Comparison of ENCODE assay signal across 10 cellular contexts in genomic region chr10:75226055-75226454, GRCh38. TPM values are rescaled to one million over a fixed set of nuclear protein-coding genes. Genes with fewer than 3 reads are reported as not detected.
DNase-seq lines count a peak whose midpoint lies in the region; ATAC-seq and TF ChIP-seq lines count a peak whose summit lies in the region.
"Had no signal": no experiment of that assay in that cellular context is flagged by ENCODE, and none has a peak within 500 bp of the region (broad histone marks: within the 10 kb centered on the region; RNA-seq: fewer than 3 reads in every experiment).

No MANE protein-coding gene starts in this region.

- CTCF ChIA-PET in SK-N-SH (lab: Yijun Ruan, JAX) = interaction anchor here (1.4 to 7.1 kb wide), 5 partner anchors 10 to 982 kb away, joined by 5 to 36 read pairs (median 8); partner anchors contain the start of gene COMTD1
- CTCF ChIA-PET in mammary epithelial cell (lab: Charles Lee; ENCODE audit: low non-redundant PET) = no interaction called here

- no peak for ATAC-seq in SK-N-SH treated with all-trans-retinoic acid at 6 μM for 48 hours
- ATAC-seq in memory B cell (ENCODE audit: low read depth) = no peak
- no peak for ATAC-seq in HG02840 (IDR thresholded peaks at IDR 0.05; ENCODE audit: low FRiP score, unreplicated experiment)

- intact Hi-C loops in mammary epithelial cell (cut with micrococcal nuclease) = no loop called here

- peaks cover 83% of the 10 kb centered on the region for H4K20me1 ChIP-seq in SK-N-SH (ENCODE audit: insufficient read depth)
- H4K20me1 ChIP-seq in mammary epithelial cell (ENCODE audit: insufficient read depth, low read length) = peaks cover 12% of the 10 kb centered on the region

- H3K27me3 ChIP-seq in SK-N-SH (ENCODE audit: insufficient read depth) = no peaks in the 10 kb centered on the region
- no peaks in the 10 kb centered on the region for H3K27me3 ChIP-seq in mammary epithelial cell (ENCODE audit: insufficient read depth, low read length)

- in situ Hi-C loops in mammary epithelial cell (cut with MboI; ENCODE audit: low sequenced_read_pairs in 2 of 2) = loop anchor here in 1 of 2 donors (5.0 kb wide), 1 partner anchor 39 kb away; no protein-coding TSS in a partner anchor

- no peaks in the 10 kb centered on the region for H3K9me3 Mint-ChIP-seq in memory B cell

- TF ChIP-seq EP300 in SK-N-SH (IDR thresholded peaks at IDR 0.05; ENCODE audit: borderline replicate concordance in 1 of 2, low read depth in 1 of 2, low read length in 1 of 2) = no peak

- peaks cover 53 to 66% of the 10 kb centered on the region in 2 experiments for H3K36me3 ChIP-seq in SK-N-SH (replicated peaks in 1 of 2; ENCODE audit: control insufficient read depth in 1 of 2, insufficient read depth in 2 of 2, low read length in 1 of 2)
- peaks cover 39% of the 10 kb centered on the region for H3K36me3 ChIP-seq in mammary epithelial cell (ENCODE audit: insufficient read depth, low read length)

- peak overlapping the region in 1 of 2 experiments; percentile 15; a peak in 1 of 4 replicates for H3K4me3 ChIP-seq in SK-N-SH (ENCODE audit: low read depth in 2 of 2, low read length in 1 of 2)
- H3K4me3 ChIP-seq in mammary epithelial cell (replicated peaks in 1 of 3; ENCODE audit: insufficient read depth in 1 of 3, low read depth in 2 of 3, low read length in 3 of 3) = peak overlapping the region in 1 of 3 experiments; percentile 12

- H3K9me2 ChIP-seq in SK-N-SH = no peaks in the 10 kb centered on the region

- DNase-seq in SK-N-SH (no peak), mammary epithelial cell (no peak), memory B cell (ENCODE audit: low spot score in 2 of 2) (no peak), COLO668 (lab: John Stamatoyannopoulos, UW; ENCODE audit: unreplicated experiment) (no peak), NCI-H510A (lab: John Stamatoyannopoulos, UW) (no peak)
- DNase-seq: activated CD4-positive, alpha-beta T cell treated with anti-CD3 and anti-CD28 coated beads, Interleukin-2, amount 50 U/mL, for 48 hours; effector CD4-positive, alpha-beta T cell had no signal

- H2AFZ ChIP-seq in SK-N-SH (ENCODE audit: low read depth) (no peak overlapping the region), mammary epithelial cell (ENCODE audit: low read depth, low read length) (no peak overlapping the region)

- H3K79me2 ChIP-seq in SK-N-SH (ENCODE audit: insufficient read depth) (peaks cover 87% of the 10 kb centered on the region), mammary epithelial cell (ENCODE audit: insufficient read depth, low read length) (peaks cover 92% of the 10 kb centered on the region)

- BruUV-seq in mammary epithelial cell (replicated peaks; lab: Mats Ljungman, UMichigan) = no TSS peak

- POLR2A ChIA-PET in SK-N-SH (lab: Yijun Ruan, JAX) = interaction anchor here (3.0 kb wide), 1 partner anchor 15 kb away, joined by 15 read pairs; the partner anchor contains the start of gene VDAC2

- H3F3A ChIP-seq in SK-N-SH (replicated peaks; ENCODE audit: insufficient read depth) = peaks cover 66% of the 10 kb centered on the region

- peak overlapping the region; percentile 67 for H3K4me2 ChIP-seq in SK-N-SH
- H3K4me2 ChIP-seq in mammary epithelial cell (ENCODE audit: insufficient read depth, low read depth, low read length) = peak overlapping the region; percentile 71

- H3K4me3 Mint-ChIP-seq in memory B cell = no peak overlapping the region

- H3K27me3 Mint-ChIP-seq in memory B cell = no peaks in the 10 kb centered on the region

- peaks cover 8 to 34% of the 10 kb centered on the region in 2 experiments for H3K4me1 ChIP-seq in SK-N-SH (ENCODE audit: control insufficient read depth in 1 of 2, insufficient read depth in 2 of 2, low read depth in 1 of 2, low read length in 1 of 2)
- peaks cover 56% of the 10 kb centered on the region for H3K4me1 ChIP-seq in mammary epithelial cell (ENCODE audit: insufficient read depth, low read length)

- H3K9me3 ChIP-seq in SK-N-SH (no peaks in the 10 kb centered on the region), mammary epithelial cell (replicated peaks; ENCODE audit: insufficient read depth, low read length) (no peaks in the 10 kb centered on the region)

- H3K9ac ChIP-seq in SK-N-SH (no peak overlapping the region), mammary epithelial cell (ENCODE audit: insufficient read depth, low read length) (peak overlapping the region; percentile 53)

- peaks cover 25% of the 10 kb centered on the region for H3K4me1 Mint-ChIP-seq in memory B cell

- H3K36me3 Mint-ChIP-seq in memory B cell = peaks cover 18% of the 10 kb centered on the region

- no peak for TF ChIP-seq CTCF in SK-N-SH (IDR thresholded peaks at IDR 0.05)
- TF ChIP-seq CTCF in mammary epithelial cell (conservative IDR thresholded peaks at IDR 0.05 in 1 of 2, IDR thresholded peaks at IDR 0.05 in 1 of 2; ENCODE audit: extremely low read depth in 1 of 2, insufficient read depth in 1 of 2, low read depth in 1 of 2, low read length in 2 of 2) = no peak

- H3K27ac ChIP-seq in SK-N-SH (ENCODE audit: low read depth in 2 of 2, low read length in 1 of 2) = peak overlapping the region; percentile 13 to 69; a peak in 3 of 4 replicates
- H3K27ac ChIP-seq in mammary epithelial cell (ENCODE audit: insufficient read depth, low read depth, low read length) = peak overlapping the region; percentile 79
- peak overlapping the region; percentile 36 for H3K27ac ChIP-seq in temporal lobe (ENCODE audit: low read depth, low read length)

- WGBS in SK-N-SH (ENCODE audit: low lambda C conversion rate) = 91% methylated on average over 3 of the region's 3 CpGs
- 38% methylated on average over 2 of the region's 3 CpGs for WGBS in mammary epithelial cell (ENCODE audit: low coverage, missing lambda C conversion rate)

- dilution Hi-C loops in mammary epithelial cell (cut with HindIII; ENCODE audit: low sequenced_read_pairs) = no loop called here

- TF ChIP-seq RAD21 in SK-N-SH (IDR thresholded peaks at IDR 0.05; ENCODE audit: low read length) = no peak

- peak overlapping the region; percentile 33 for H3K27ac Mint-ChIP-seq in memory B cell

TF ChIP-seq in SK-N-SH, 30 proteins besides CTCF, POLR2A, EP300 and RAD21 (continues in another document):
- TF ChIP-seq, protein P1, sequence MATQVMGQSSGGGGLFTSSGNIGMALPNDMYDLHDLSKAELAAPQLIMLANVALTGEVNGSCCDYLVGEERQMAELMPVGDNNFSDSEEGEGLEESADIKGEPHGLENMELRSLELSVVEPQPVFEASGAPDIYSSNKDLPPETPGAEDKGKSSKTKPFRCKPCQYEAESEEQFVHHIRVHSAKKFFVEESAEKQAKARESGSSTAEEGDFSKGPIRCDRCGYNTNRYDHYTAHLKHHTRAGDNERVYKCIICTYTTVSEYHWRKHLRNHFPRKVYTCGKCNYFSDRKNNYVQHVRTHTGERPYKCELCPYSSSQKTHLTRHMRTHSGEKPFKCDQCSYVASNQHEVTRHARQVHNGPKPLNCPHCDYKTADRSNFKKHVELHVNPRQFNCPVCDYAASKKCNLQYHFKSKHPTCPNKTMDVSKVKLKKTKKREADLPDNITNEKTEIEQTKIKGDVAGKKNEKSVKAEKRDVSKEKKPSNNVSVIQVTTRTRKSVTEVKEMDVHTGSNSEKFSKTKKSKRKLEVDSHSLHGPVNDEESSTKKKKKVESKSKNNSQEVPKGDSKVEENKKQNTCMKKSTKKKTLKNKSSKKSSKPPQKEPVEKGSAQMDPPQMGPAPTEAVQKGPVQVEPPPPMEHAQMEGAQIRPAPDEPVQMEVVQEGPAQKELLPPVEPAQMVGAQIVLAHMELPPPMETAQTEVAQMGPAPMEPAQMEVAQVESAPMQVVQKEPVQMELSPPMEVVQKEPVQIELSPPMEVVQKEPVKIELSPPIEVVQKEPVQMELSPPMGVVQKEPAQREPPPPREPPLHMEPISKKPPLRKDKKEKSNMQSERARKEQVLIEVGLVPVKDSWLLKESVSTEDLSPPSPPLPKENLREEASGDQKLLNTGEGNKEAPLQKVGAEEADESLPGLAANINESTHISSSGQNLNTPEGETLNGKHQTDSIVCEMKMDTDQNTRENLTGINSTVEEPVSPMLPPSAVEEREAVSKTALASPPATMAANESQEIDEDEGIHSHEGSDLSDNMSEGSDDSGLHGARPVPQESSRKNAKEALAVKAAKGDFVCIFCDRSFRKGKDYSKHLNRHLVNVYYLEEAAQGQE (IDR thresholded peaks at IDR 0.05; ENCODE audit: low read depth, low read length) = no peak

TF ChIP-seq in SK-N-SH treated with all-trans-retinoic acid at 6 μM for 48 hours, 23 proteins besides CTCF, POLR2A, EP300 and RAD21:
- TF ChIP-seq, protein P2, sequence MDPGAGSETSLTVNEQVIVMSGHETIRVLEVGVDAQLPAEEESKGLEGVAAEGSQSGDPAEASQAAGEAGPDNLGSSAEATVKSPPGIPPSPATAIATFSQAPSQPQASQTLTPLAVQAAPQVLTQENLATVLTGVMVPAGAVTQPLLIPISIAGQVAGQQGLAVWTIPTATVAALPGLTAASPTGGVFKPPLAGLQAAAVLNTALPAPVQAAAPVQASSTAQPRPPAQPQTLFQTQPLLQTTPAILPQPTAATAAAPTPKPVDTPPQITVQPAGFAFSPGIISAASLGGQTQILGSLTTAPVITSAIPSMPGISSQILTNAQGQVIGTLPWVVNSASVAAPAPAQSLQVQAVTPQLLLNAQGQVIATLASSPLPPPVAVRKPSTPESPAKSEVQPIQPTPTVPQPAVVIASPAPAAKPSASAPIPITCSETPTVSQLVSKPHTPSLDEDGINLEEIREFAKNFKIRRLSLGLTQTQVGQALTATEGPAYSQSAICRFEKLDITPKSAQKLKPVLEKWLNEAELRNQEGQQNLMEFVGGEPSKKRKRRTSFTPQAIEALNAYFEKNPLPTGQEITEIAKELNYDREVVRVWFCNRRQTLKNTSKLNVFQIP (CRISPR knock-in tag; IDR thresholded peaks at IDR 0.05; ENCODE audit: borderline replicate concordance, low read depth) = no peak
- TF ChIP-seq TCF4 (CRISPR knock-in tag; IDR thresholded peaks at IDR 0.05; ENCODE audit: borderline replicate concordance) (no peak), ZFP30 (CRISPR knock-in tag; IDR thresholded peaks at IDR 0.05) (no peak), ARNTL (CRISPR knock-in tag; IDR thresholded peaks at IDR 0.05; ENCODE audit: borderline replicate concordance, low read depth) (no peak)

RNA-seq across cellular contexts. Expression of gene COMTD1, which starts 9.7 kb away (rescaled TPM):
- polyA plus RNA-seq in SK-N-SH (2012; rRNA removed) = 7.6 and 8.0 TPM in 2 replicates
- polyA plus RNA-seq in SK-N-SH (2012; cell fraction: cytosol; rRNA removed) = 2.3 and 5.3 TPM in 2 replicates
- 29.6 and 54.1 TPM in 2 replicates for polyA plus RNA-seq in SK-N-SH (2012; cell fraction: nucleus; rRNA removed)
- total RNA-seq in mammary epithelial cell = 10 to 100 TPM; 20.0 to 26.3 TPM
- 20.5 TPM for polyA plus RNA-seq in mammary epithelial cell
- polyA minus RNA-seq in mammary epithelial cell = 1.0 TPM
- 19.9 TPM for total RNA-seq in temporal lobe

RNA-seq across cellular contexts. Expression of gene VDAC2, which starts 15.5 kb away (rescaled TPM):
- polyA plus RNA-seq in SK-N-SH (2012; rRNA removed) (98.3 and 101 TPM in 2 replicates), mammary epithelial cell (150 TPM)
- 139 and 170 TPM in 2 replicates for polyA plus RNA-seq in SK-N-SH (2012; cell fraction: cytosol; rRNA removed)
- polyA plus RNA-seq in SK-N-SH (2012; cell fraction: nucleus; rRNA removed) = 38.3 and 75.9 TPM in 2 replicates
- total RNA-seq in mammary epithelial cell (100 to 1,000 TPM; 230 to 262 TPM), temporal lobe (106 TPM)
- polyA minus RNA-seq in mammary epithelial cell = 119 TPM
